12 cellular contexts compared by ENCODE assay signal in genomic region chr19:54420383-54421168, GRCh38. TPM values are rescaled to one million over a fixed set of nuclear protein-coding genes. Genes with fewer than 3 reads are reported as not detected.
DNase-seq lines count a peak whose midpoint lies in the region; ATAC-seq and TF ChIP-seq lines count a peak whose summit lies in the region.
"Had no signal": no experiment of that assay in that cellular context is flagged by ENCODE, and none has a peak within 500 bp of the region (broad histone marks: within the 10 kb centered on the region; RNA-seq: fewer than 3 reads in every experiment).

No MANE protein-coding gene starts in this region.

- no peaks in the 10 kb centered on the region for H3K4me1 ChIP-seq in breast epithelium
- H3K4me1 ChIP-seq in gastroesophageal sphincter, result peaks cover 0 to 26% (median 0%) of the 10 kb centered on the region in 3 donors
- H3K4me1 ChIP-seq in aorta (ENCODE audit: control insufficient read depth in 1 of 2, insufficient read depth in 2 of 2, low read length in 2 of 2), result no peaks in the 10 kb centered on the region

- TF ChIP-seq EP300 in gastroesophageal sphincter (IDR thresholded peaks at IDR 0.05), result no peak

- TF ChIP-seq CTCF in breast epithelium (IDR thresholded peaks at IDR 0.05), result no peak
- TF ChIP-seq CTCF in MCF 10A (IDR thresholded peaks at IDR 0.05; ENCODE audit: unreplicated experiment), result no peak
- no peak for TF ChIP-seq CTCF in gastroesophageal sphincter (IDR thresholded peaks at IDR 0.05)

- POLR2A ChIA-PET in MCF 10A (lab: Yijun Ruan, JAX), result interaction anchor here (0.6 to 1.0 kb wide), 2 partner anchors 28 to 260 kb away, joined by 4 read pairs; partner anchors contain the start of gene LENG8

- no peak for TF ChIP-seq POLR2A in breast epithelium (IDR thresholded peaks at IDR 0.05)
- no peak for TF ChIP-seq POLR2A in gastroesophageal sphincter (IDR thresholded peaks at IDR 0.05)

- 7% methylated on average over 3 of the region's 37 CpGs; no CpG with 5 or more reads in 1 of the 2 donors for WGBS in gastroesophageal sphincter (ENCODE audit: low coverage in 1 of 2), 2 donors
- WGBS in aorta, 2 donors, result 4 to 6% methylated on average over 35 to 37 of the region's 37 CpGs

- ATAC-seq in gastroesophageal sphincter (peak; percentile 46), aorta (ENCODE audit: low FRiP score) (peak; percentile 38), GM21717 (IDR thresholded peaks at IDR 0.05; ENCODE audit: unreplicated experiment) (no peak)

- DNase-seq in breast epithelium (ENCODE audit: low spot score in 2 of 2) (peak in 1 of 2 donors; percentile 41), MCF 10A (ENCODE audit: unreplicated experiment) (no peak), middle frontal gyrus (ENCODE audit: extremely low spot score, low spot score) (peak; percentile 88), aorta (no peak), NCI-H187 treated with DMSO at 0.1 percent for 48 hours (lab: John Stamatoyannopoulos, UW) (no peak)
- DNase-seq in stimulated activated naive CD4-positive, alpha-beta T cell treated with Interleukin-2 at 50 U/mL for 16 hours (lab: John Stamatoyannopoulos, UW), result no peak
- DNase-seq: glutamatergic neuron, KBM-7 had no signal

- no peaks in the 10 kb centered on the region for H3K4me1 Mint-ChIP-seq in MCF 10A (ENCODE audit: insufficient read depth, unreplicated experiment)

- CTCF ChIA-PET in MCF 10A (lab: Yijun Ruan, JAX), result interaction anchor here (0.5 to 2.0 kb wide), 4 partner anchors 18 to 476 kb away, joined by 3 to 10 read pairs (median 3); no protein-coding TSS in a partner anchor

- H3K4me3 ChIP-seq in breast epithelium (peak overlapping the region in 2 of 3 donors; percentile 42 to 60), gastroesophageal sphincter (peak overlapping the region in 1 of 2 donors; percentile 23), aorta (ENCODE audit: low read length in 2 of 2) (no peak overlapping the region)
- H3K4me3 ChIP-seq: ascending aorta had no signal

- H3K27ac ChIP-seq in breast epithelium (peak overlapping the region; percentile 54 to 66), gastroesophageal sphincter (peak overlapping the region in 3 of 4 donors; percentile 26 to 75 (median 59)), aorta (ENCODE audit: low read depth in 1 of 2, low read length in 2 of 2) (no peak overlapping the region)
- H3K27ac ChIP-seq: ascending aorta had no signal

- H3K36me3 ChIP-seq in breast epithelium, result no peaks in the 10 kb centered on the region
- H3K36me3 ChIP-seq in gastroesophageal sphincter, result no peaks in the 10 kb centered on the region
- H3K36me3 ChIP-seq in aorta (ENCODE audit: control insufficient read depth in 1 of 2, insufficient read depth in 2 of 2, low read length in 1 of 2), result no peaks in the 10 kb centered on the region
- H3K36me3 ChIP-seq: ascending aorta had no signal

- H3K9me3 ChIP-seq in breast epithelium (no peaks in the 10 kb centered on the region), gastroesophageal sphincter (no peaks in the 10 kb centered on the region), aorta (ENCODE audit: control insufficient read depth, low read length) (no peaks in the 10 kb centered on the region)
- H3K9me3 ChIP-seq: ascending aorta had no signal

- no peak overlapping the region for H3K4me3 Mint-ChIP-seq in MCF 10A (ENCODE audit: unreplicated experiment)

- intact Hi-C loops in breast epithelium (cut with DNase I; ENCODE audit: low total_unique reads) (no loop called here), MCF 10A (cut with micrococcal nuclease) (no loop called here), aorta (cut with DNase I) (no loop called here)

- no peaks in the 10 kb centered on the region for H3K36me3 Mint-ChIP-seq in MCF 10A (ENCODE audit: insufficient read depth, unreplicated experiment)

- H3K9me3 Mint-ChIP-seq in MCF 10A (ENCODE audit: unreplicated experiment), result peaks cover 7% of the 10 kb centered on the region

- no peak overlapping the region for H3K27ac Mint-ChIP-seq in MCF 10A (ENCODE audit: low read depth, unreplicated experiment)

- BruUV-seq in MCF 10A (replicated peaks; lab: Mats Ljungman, UMichigan), result no TSS peak

- H3K27me3 Mint-ChIP-seq in MCF 10A (ENCODE audit: insufficient read depth, unreplicated experiment), result peaks cover 14% of the 10 kb centered on the region

- H3K27me3 ChIP-seq in breast epithelium (peaks cover 0 to 33% of the 10 kb centered on the region in 2 donors), gastroesophageal sphincter (peaks cover 98% of the 10 kb centered on the region), aorta (ENCODE audit: control insufficient read depth in 1 of 2, insufficient read depth in 2 of 2, low read length in 1 of 2) (no peaks in the 10 kb centered on the region)

RNA-seq across cellular contexts. Expression of gene TTYH1, which starts 5.3 kb away (rescaled TPM):
- 1 to 10 TPM in 2 of 3 donors, under 1 TPM in 1; 0.48 to 4.6 (median 4.0) TPM for total RNA-seq in breast epithelium
- not detected in 2 replicates for total RNA-seq in MCF 10A (2022)
- 10 to 100 TPM in 1 of 4 donors, 1 to 10 TPM in 3; 1.2 to 19.8 (median 5.5) TPM for total RNA-seq in gastroesophageal sphincter
- 1 to 10 TPM in 1 of 2 donors, under 1 TPM in 1; 0.94 to 2.2 TPM for total RNA-seq in aorta
- under 1 TPM in 1 of 2 donors, not detected in 1; 0.03 TPM for polyA plus RNA-seq in aorta
- total RNA-seq: NCI-H460 had no signal

RNA-seq across cellular contexts. Expression of gene LENG8, which starts 28.4 kb away (rescaled TPM):
- total RNA-seq in breast epithelium, result 100 to 1,000 TPM in 2 of 3 donors, 10 to 100 TPM in 1; 82.9 to 204 (median 148) TPM
- total RNA-seq in MCF 10A (2022), result 238 and 249 TPM in 2 replicates
- 100 to 1,000 TPM in 2 of 4 donors, 10 to 100 TPM in 2; 25.4 to 215 (median 80.9) TPM for total RNA-seq in gastroesophageal sphincter
- 100 to 1,000 TPM; 166 to 274 TPM for total RNA-seq in aorta
- polyA plus RNA-seq in aorta, result 100 to 1,000 TPM in 1 of 2 donors, 10 to 100 TPM in 1; 39.4 to 336 TPM

RNA-seq across cellular contexts. Expression of gene LENG9, which starts 43.0 kb away (rescaled TPM):
- total RNA-seq in breast epithelium (1 to 10 TPM; 4.5 to 8.2 (median 4.8) TPM), MCF 10A (2022) (6.9 and 9.3 TPM in 2 replicates), gastroesophageal sphincter (1 to 10 TPM; 2.6 to 9.1 (median 4.5) TPM), aorta (1 to 10 TPM; 5.4 to 7.4 TPM)
- 1 to 10 TPM; 2.1 to 6.5 TPM for polyA plus RNA-seq in aorta

RNA-seq across cellular contexts. Expression of gene CDC42EP5, which starts 52.5 kb away (rescaled TPM):
- total RNA-seq in breast epithelium (10 to 100 TPM in 2 of 3 donors, 1 to 10 TPM in 1; 8.8 to 40.6 (median 17.4) TPM), MCF 10A (2022) (3.0 TPM in 2 replicates), gastroesophageal sphincter (10 to 100 TPM in 3 of 4 donors, 1 to 10 TPM in 1; 4.2 to 24.1 (median 12.8) TPM), aorta (10 to 100 TPM; 45.0 to 52.8 TPM)
- polyA plus RNA-seq in aorta, result 10 to 100 TPM; 40.4 to 55.2 TPM

RNA-seq across cellular contexts. Expression of gene LAIR1, which starts 55.8 kb away (rescaled TPM):
- 10 to 100 TPM; 11.8 to 44.5 (median 23.1) TPM for total RNA-seq in breast epithelium
- total RNA-seq in MCF 10A (2022), result not detected in 2 replicates
- total RNA-seq in gastroesophageal sphincter, result 10 to 100 TPM in 2 of 4 donors, 1 to 10 TPM in 2; 4.8 to 22.5 (median 8.3) TPM
- 10 to 100 TPM; 27.4 to 78.4 TPM for total RNA-seq in aorta
- polyA plus RNA-seq in aorta, result 10 to 100 TPM in 1 of 2 donors, 1 to 10 TPM in 1; 2.1 to 17.2 TPM
- total RNA-seq: NCI-H460 had no signal

Comparison
In these comparisons a context has a peak if more than half of its experiments do, and no peak if none do; other contexts are left out.
1. H3K27ac ChIP-seq: peak in breast epithelium (2 of 2) and gastroesophageal sphincter (3 of 4); none in aorta (0 of 2).
2. H3K4me3 ChIP-seq: peak in breast epithelium (2 of 3); none in aorta (0 of 2).